17 cellular contexts compared by ENCODE assay signal in the genomic region with DNA sequence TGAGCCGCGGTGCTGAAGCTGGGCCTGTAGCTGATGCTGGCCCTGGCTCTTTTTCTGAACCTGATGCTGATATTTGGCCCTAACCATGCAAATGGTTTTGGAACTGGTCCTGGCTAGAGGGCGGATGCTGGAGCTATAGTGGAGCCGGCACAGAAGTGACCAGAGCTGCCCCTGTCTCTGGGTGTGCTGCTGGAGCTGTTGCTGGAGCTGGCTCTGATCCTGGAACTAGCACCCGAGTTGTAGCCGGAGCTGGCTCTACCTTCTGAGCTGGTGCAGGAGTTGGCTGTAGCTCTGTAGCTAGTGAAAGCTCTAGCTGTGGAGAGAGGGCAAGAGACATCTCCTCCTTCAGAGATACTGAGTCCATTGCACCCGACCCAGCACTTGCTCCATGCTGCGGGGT. TPM values are rescaled to one million over a fixed set of nuclear protein-coding genes. Genes with fewer than 3 reads are reported as not detected.
DNase-seq lines count a peak whose midpoint lies in the region; ATAC-seq and TF ChIP-seq lines count a peak whose summit lies in the region.
"Had no signal": no experiment of that assay in that cellular context is flagged by ENCODE, and none has a peak within 500 bp of the region (broad histone marks: within the 10 kb centered on the region; RNA-seq: fewer than 3 reads in every experiment).

No MANE protein-coding gene starts in this region.

- H3K9me3 Mint-ChIP-seq in stimulated activated naive CD8-positive, alpha-beta T cell treated with anti-CD3 and anti-CD28 coated beads, Interleukin-15, Interleukin-2, amounts not matched to agents 100 ng/mL and 50 ng/mL, for 24 hours = no peaks in the 10 kb centered on the region
- H3K9me3 Mint-ChIP-seq in T-cell = no peaks in the 10 kb centered on the region
- H3K9me3 Mint-ChIP-seq in memory B cell = no peaks in the 10 kb centered on the region
- H3K9me3 Mint-ChIP-seq in glutamatergic neuron (ENCODE audit: unreplicated experiment) = peaks cover 8% of the 10 kb centered on the region

- H3K27me3 ChIP-seq in tibial nerve = no peaks in the 10 kb centered on the region
- H3K27me3 ChIP-seq: BE2C, cardiac muscle cell had no signal

- H3K4me1 ChIP-seq in tibial nerve = peaks cover 0 to 45% (median 25%) of the 10 kb centered on the region in 4 donors

- CTCF ChIA-PET in T-cell (lab: Charles Lee) = interaction anchor here (0.5 to 1.4 kb wide), 2 partner anchors 29 to 32 kb away, joined by 4 read pairs; no protein-coding TSS in a partner anchor

- H3K4me1 Mint-ChIP-seq in stimulated activated naive CD8-positive, alpha-beta T cell treated with anti-CD3 and anti-CD28 coated beads, Interleukin-15, Interleukin-2, amounts not matched to agents 100 ng/mL and 50 ng/mL, for 24 hours (ENCODE audit: low read depth) = peaks cover 41% of the 10 kb centered on the region
- peaks cover 10 to 25% (median 17%) of the 10 kb centered on the region in 3 donors for H3K4me1 Mint-ChIP-seq in T-cell
- peaks cover 8% of the 10 kb centered on the region for H3K4me1 Mint-ChIP-seq in memory B cell
- H3K4me1 Mint-ChIP-seq in glutamatergic neuron (ENCODE audit: low read depth, unreplicated experiment) = peaks cover 14% of the 10 kb centered on the region

- no peak for TF ChIP-seq EP300 in tibial nerve (IDR thresholded peaks at IDR 0.05)

- TF ChIP-seq CTCF in tibial nerve (IDR thresholded peaks at IDR 0.05) = no peak
- no peak for TF ChIP-seq CTCF in glutamatergic neuron (IDR thresholded peaks at IDR 0.05; ENCODE audit: partially characterized antibody, unreplicated experiment)

- peaks cover 25% of the 10 kb centered on the region for H3K36me3 Mint-ChIP-seq in stimulated activated naive CD8-positive, alpha-beta T cell treated with anti-CD3 and anti-CD28 coated beads, Interleukin-15, Interleukin-2, amounts not matched to agents 100 ng/mL and 50 ng/mL, for 24 hours (ENCODE audit: low read depth)
- H3K36me3 Mint-ChIP-seq in T-cell (peaks cover 20% of the 10 kb centered on the region), memory B cell (peaks cover 5% of the 10 kb centered on the region), glutamatergic neuron (ENCODE audit: unreplicated experiment) (no peaks in the 10 kb centered on the region)

- WGBS in tibial nerve, 2 donors = 73 to 94% methylated on average over 2 to 8 of the region's 8 CpGs

- peaks cover 0 to 19% (median 5%) of the 10 kb centered on the region in 3 donors for H3K36me3 ChIP-seq in tibial nerve

- H3K4me3 Mint-ChIP-seq in stimulated activated naive CD8-positive, alpha-beta T cell treated with anti-CD3 and anti-CD28 coated beads, Interleukin-15, Interleukin-2, amounts not matched to agents 100 ng/mL and 50 ng/mL, for 24 hours = peak overlapping the region; percentile 70
- H3K4me3 Mint-ChIP-seq in T-cell (peak overlapping the region; percentile 46 to 95 (median 64)), memory B cell (peak overlapping the region; percentile 27), glutamatergic neuron (ENCODE audit: unreplicated experiment) (no peak overlapping the region)

- DNase-seq in stimulated activated naive CD8-positive, alpha-beta T cell treated with anti-CD3 and anti-CD28 coated beads, Interleukin-15, Interleukin-2, amounts not matched to agents 100 U/mL and 50 U/mL, for 24 hours = no peak
- DNase-seq in T-cell = no peak
- DNase-seq in memory B cell (ENCODE audit: low spot score in 2 of 2) = no peak
- DNase-seq in tibial nerve (ENCODE audit: low spot score in 2 of 2) = no peak
- DNase-seq in glutamatergic neuron = no peak
- DNase-seq in AML-193 (lab: John Stamatoyannopoulos, UW) = no peak
- DNase-seq: activated effector memory CD4-positive, alpha-beta T cell treated with Interleukin-2 at 50 U/mL for 16 hours; effector memory CD4-positive, alpha-beta T cell; mesenchymal stem cell; NCI-H1105 treated with DMSO at 0.1 percent for 48 hours had no signal

- H3K27ac Mint-ChIP-seq in stimulated activated naive CD8-positive, alpha-beta T cell treated with anti-CD3 and anti-CD28 coated beads, Interleukin-15, Interleukin-2, amounts not matched to agents 100 ng/mL and 50 ng/mL, for 24 hours = no peak overlapping the region
- H3K27ac Mint-ChIP-seq in T-cell (no peak overlapping the region), memory B cell (no peak overlapping the region), glutamatergic neuron (ENCODE audit: unreplicated experiment) (no peak overlapping the region)

- POLR2A ChIA-PET in T-cell (lab: Charles Lee) = no interaction called here

- ATAC-seq in stimulated activated naive CD8-positive, alpha-beta T cell treated with anti-CD3 and anti-CD28 coated beads, Interleukin-15, Interleukin-2, amounts not matched to agents 100 U/mL and 50 U/mL, for 24 hours = no peak
- no peak for ATAC-seq in T-cell (replicated peaks in 1 of 4)
- no peak for ATAC-seq in memory B cell (ENCODE audit: low read depth)
- no peak for ATAC-seq in GM21447 (IDR thresholded peaks at IDR 0.05; ENCODE audit: unreplicated experiment)

- no peak overlapping the region for H3K27ac ChIP-seq in tibial nerve
- H3K27ac ChIP-seq: cardiac muscle cell, parathyroid adenoma, thoracic aorta had no signal

- no peak for TF ChIP-seq POLR2A in tibial nerve (IDR thresholded peaks at IDR 0.05)

- no peaks in the 10 kb centered on the region for H3K9me3 ChIP-seq in tibial nerve
- H3K9me3 ChIP-seq: BE2C, thoracic aorta had no signal

- H3K4me3 ChIP-seq in tibial nerve = no peak overlapping the region
- H3K4me3 ChIP-seq: cardiac muscle cell, thoracic aorta had no signal

- no peaks in the 10 kb centered on the region for H3K27me3 Mint-ChIP-seq in stimulated activated naive CD8-positive, alpha-beta T cell treated with anti-CD3 and anti-CD28 coated beads, Interleukin-15, Interleukin-2, amounts not matched to agents 100 ng/mL and 50 ng/mL, for 24 hours
- H3K27me3 Mint-ChIP-seq in T-cell (no peaks in the 10 kb centered on the region), memory B cell (no peaks in the 10 kb centered on the region), glutamatergic neuron (ENCODE audit: unreplicated experiment) (peaks cover 6% of the 10 kb centered on the region)

RNA-seq across cellular contexts. Expression of gene LCN10, which starts 12.8 kb away (rescaled TPM):
- 1 to 10 TPM; 1.3 to 2.8 (median 2.2) TPM for total RNA-seq in T-cell
- total RNA-seq in tibial nerve = 10 to 100 TPM in 2 of 4 donors, 1 to 10 TPM in 2; 7.6 to 47.5 (median 17.4) TPM
- not detected for total RNA-seq in glutamatergic neuron (ENCODE audit: unreplicated experiment)
- total RNA-seq: frontal cortex had no signal

RNA-seq across cellular contexts. Expression of gene DIPK1B, which starts 17.6 kb away (rescaled TPM):
- total RNA-seq in T-cell (1 to 10 TPM in 1 of 5 donors, under 1 TPM in 4; 0.25 to 2.1 (median 0.77) TPM), tibial nerve (10 to 100 TPM in 2 of 4 donors, 1 to 10 TPM in 2; 5.4 to 37.9 (median 15.8) TPM), glutamatergic neuron (ENCODE audit: unreplicated experiment) (71.3 TPM)

RNA-seq across cellular contexts. Expression of gene LCN6, which starts 18.4 kb away (rescaled TPM):
- total RNA-seq in T-cell = not detected
- 10 to 100 TPM; 14.2 to 70.0 (median 42.9) TPM for total RNA-seq in tibial nerve
- not detected for total RNA-seq in glutamatergic neuron (ENCODE audit: unreplicated experiment)
- total RNA-seq: cardiac muscle cell, frontal cortex had no signal

RNA-seq across cellular contexts. Expression of gene LCN8, which starts 28.1 kb away (rescaled TPM):
- total RNA-seq in T-cell (under 1 TPM in 1 of 5 donors, not detected in 4; 0.16 TPM), tibial nerve (under 1 TPM in 1 of 4 donors, not detected in 3; 0.39 TPM), glutamatergic neuron (ENCODE audit: unreplicated experiment) (not detected)
- total RNA-seq: cardiac muscle cell, frontal cortex, thoracic aorta had no signal

RNA-seq across cellular contexts. Expression of gene LCN15, which starts 34.4 kb away (rescaled TPM):
- total RNA-seq in T-cell (not detected), tibial nerve (not detected), glutamatergic neuron (ENCODE audit: unreplicated experiment) (1.9 TPM)
- total RNA-seq: frontal cortex, thoracic aorta had no signal

Comparison
In these comparisons a context has a peak if more than half of its experiments do, and no peak if none do; other contexts are left out.
1. RNA of gene LCN6, which starts 18.4 kb away (total RNA-seq): 14.2 to 70.0 TPM in tibial nerve; not detected in T-cell and not detected in glutamatergic neuron (single experiment); every median in the first group is over 10 times any median in the second.